In genomic region chr7:8408871-8409270, GRCh38 we compare ENCODE assay signal across 3 cellular contexts.
"Had no signal": no experiment of that assay in that cellular context is flagged by ENCODE, and none has a peak within 500 bp of the region (broad histone marks: within the 10 kb centered on the region; RNA-seq: fewer than 3 reads in every experiment).

No MANE protein-coding gene starts in this region.

- H3K4me3 ChIP-seq: GM12878 had no signal

- ATAC-seq: GM12878 had no signal

- DNase-seq: GDM1, GF-D8 had no signal
